ENCODE assay signal across 12 cellular contexts in genomic region chr1:221753828-221754188, GRCh38.
DNase-seq lines count a peak whose midpoint lies in the region; ATAC-seq lines count a peak whose summit lies in the region.
"Had no signal": no experiment of that assay in that cellular context is flagged by ENCODE, and none has a peak within 500 bp of the region (broad histone marks: within the 10 kb centered on the region; RNA-seq: fewer than 3 reads in every experiment).

No MANE protein-coding gene starts in this region.

- DNase-seq in T-helper 1 cell = no peak
- no peak for DNase-seq in activated naive CD8-positive, alpha-beta T cell treated with anti-CD3 and anti-CD28 coated beads, Interleukin-2, amount 50 U/mL, for 24 hours
- DNase-seq in NCI-H2107 (lab: John Stamatoyannopoulos, UW) = no peak
- no peak for DNase-seq in pons (ENCODE audit: low spot score)
- no peak for DNase-seq in HuH-7 (ENCODE audit: low spot score)
- DNase-seq: activated CD4-positive, alpha-beta T cell treated with anti-CD3 and anti-CD28 coated beads, Interleukin-2, amount 10 ng/mL, durations not matched to agents 7 days and 5 days; caudate nucleus; lower lobe of right lung; NCI-H1694 had no signal

- peaks cover 50% of the 10 kb centered on the region for H3K4me1 Mint-ChIP-seq in T-helper 1 cell treated with Interleukin-12 subunit alpha and Interleukin-12 subunit beta and Interleukin-4 antibody, amounts not matched to agents 30 μg/mL and 1 μg/mL, for 36 hours (ENCODE audit: low read depth)
- H3K4me1 Mint-ChIP-seq in activated naive CD8-positive, alpha-beta T cell treated with anti-CD3 and anti-CD28 coated beads, Interleukin-2, amount 50 U/mL, for 24 hours = peaks cover 44% of the 10 kb centered on the region

- H3K27ac Mint-ChIP-seq in T-helper 1 cell treated with Interleukin-12 subunit alpha and Interleukin-12 subunit beta and Interleukin-4 antibody, amounts not matched to agents 30 μg/mL and 1 μg/mL, for 36 hours = peak overlapping the region; percentile 7
- peak overlapping the region; percentile 79 for H3K27ac Mint-ChIP-seq in activated naive CD8-positive, alpha-beta T cell treated with anti-CD3 and anti-CD28 coated beads, Interleukin-2, amount 50 U/mL, for 24 hours

- H3K4me3 Mint-ChIP-seq in T-helper 1 cell treated with Interleukin-12 subunit alpha and Interleukin-12 subunit beta and Interleukin-4 antibody, amounts not matched to agents 30 μg/mL and 1 μg/mL, for 36 hours = peak overlapping the region; percentile 25
- peak overlapping the region; percentile 1 for H3K4me3 Mint-ChIP-seq in activated naive CD8-positive, alpha-beta T cell treated with anti-CD3 and anti-CD28 coated beads, Interleukin-2, amount 50 U/mL, for 24 hours

- H3K27me3 Mint-ChIP-seq in T-helper 1 cell treated with Interleukin-12 subunit alpha and Interleukin-12 subunit beta and Interleukin-4 antibody, amounts not matched to agents 30 μg/mL and 1 μg/mL, for 36 hours (ENCODE audit: low read depth) = no peaks in the 10 kb centered on the region
- no peaks in the 10 kb centered on the region for H3K27me3 Mint-ChIP-seq in activated naive CD8-positive, alpha-beta T cell treated with anti-CD3 and anti-CD28 coated beads, Interleukin-2, amount 50 U/mL, for 24 hours
- H3K27me3 Mint-ChIP-seq: activated CD4-positive, alpha-beta T cell treated with anti-CD3 and anti-CD28 coated beads, Interleukin-2, amount 10 ng/mL, durations not matched to agents 7 days and 5 days had no signal

- H3K36me3 Mint-ChIP-seq in T-helper 1 cell treated with Interleukin-12 subunit alpha and Interleukin-12 subunit beta and Interleukin-4 antibody, amounts not matched to agents 30 μg/mL and 1 μg/mL, for 36 hours (ENCODE audit: low read depth) = peaks cover 18% of the 10 kb centered on the region
- H3K36me3 Mint-ChIP-seq in activated naive CD8-positive, alpha-beta T cell treated with anti-CD3 and anti-CD28 coated beads, Interleukin-2, amount 50 U/mL, for 24 hours (ENCODE audit: low read depth) = peaks cover 2% of the 10 kb centered on the region

- H3K9me3 Mint-ChIP-seq in T-helper 1 cell treated with Interleukin-12 subunit alpha and Interleukin-12 subunit beta and Interleukin-4 antibody, amounts not matched to agents 30 μg/mL and 1 μg/mL, for 36 hours = peaks cover 22% of the 10 kb centered on the region
- peaks cover 4% of the 10 kb centered on the region for H3K9me3 Mint-ChIP-seq in activated naive CD8-positive, alpha-beta T cell treated with anti-CD3 and anti-CD28 coated beads, Interleukin-2, amount 50 U/mL, for 24 hours

- ATAC-seq in GM21529 (IDR thresholded peaks at IDR 0.05; ENCODE audit: unreplicated experiment) (peak; percentile 28), HG03159 (IDR thresholded peaks at IDR 0.05; ENCODE audit: unreplicated experiment) (peak; percentile 37)
- ATAC-seq in activated naive CD8-positive, alpha-beta T cell treated with anti-CD3 and anti-CD28 coated beads, Interleukin-2, amount 50 U/mL, for 24 hours = no peak
